8 cellular contexts compared by ENCODE assay signal in genomic region chr1:62113505-62113904, GRCh38.
"Had no signal": no experiment of that assay in that cellular context is flagged by ENCODE, and none has a peak within 500 bp of the region (broad histone marks: within the 10 kb centered on the region; RNA-seq: fewer than 3 reads in every experiment).

No MANE protein-coding gene starts in this region.

- DNase-seq: H7, HFFc6, KG1 had no signal

- H3K27me3 Mint-ChIP-seq: IgD-negative memory B cell had no signal

- H3K4me1 ChIP-seq: HAP-1 had no signal

- H3K9me3 ChIP-seq: HAP-1 had no signal

- H3K36me3 ChIP-seq: HAP-1 had no signal

- H3K27ac Mint-ChIP-seq: GM23338, HFFc6, IgD-negative memory B cell had no signal

- H2AFZ ChIP-seq: GM23338 had no signal

- ATAC-seq: GM23338, HCT116 had no signal

- H3K4me2 ChIP-seq: GM23338 had no signal

- H3K9me3 Mint-ChIP-seq: GM23338, HFFc6, IgD-negative memory B cell had no signal

- H3K4me3 Mint-ChIP-seq: GM23338, HFFc6, IgD-negative memory B cell had no signal

- H3K4me1 Mint-ChIP-seq: IgD-negative memory B cell had no signal

- H3K27ac ChIP-seq: HL-60 had no signal

- H3K4me3 ChIP-seq: GM23338, HAP-1 had no signal
